ENCODE assay signal across 12 cellular contexts in genomic region chr3:186789554-186790260, GRCh38.
DNase-seq lines count a peak whose midpoint lies in the region; ATAC-seq and TF ChIP-seq lines count a peak whose summit lies in the region.
"Had no signal": no experiment of that assay in that cellular context is flagged by ENCODE, and none has a peak within 500 bp of the region (broad histone marks: within the 10 kb centered on the region; RNA-seq: fewer than 3 reads in every experiment).

No MANE protein-coding gene starts in this region.

- no peak for TF ChIP-seq CTCF in MM.1S (IDR thresholded peaks at IDR 0.05; ENCODE audit: low read length)

- H3K4me1 Mint-ChIP-seq in activated naive CD4-positive, alpha-beta T cell treated with anti-CD3 and anti-CD28 coated beads, Interleukin-2, amount 50 U/mL, for 24 hours, result peaks cover 44% of the 10 kb centered on the region
- H3K4me1 Mint-ChIP-seq in activated naive CD8-positive, alpha-beta T cell treated with anti-CD3 and anti-CD28 coated beads, Interleukin-2, amount 50 U/mL, for 24 hours, result peaks cover 47% of the 10 kb centered on the region
- H3K4me1 Mint-ChIP-seq in stimulated activated memory B cell treated with anti-CD40 and anti-IgM and Interleukin-4, amounts not matched to agents 10 μg/mL and 1 μg/mL and 100 μg/mL, for 72 hours, result peaks cover 44% of the 10 kb centered on the region

- H3K4me1 ChIP-seq in MM.1S (ENCODE audit: low read length), result peaks cover 19% of the 10 kb centered on the region

- no peak overlapping the region for H3K9ac ChIP-seq in MM.1S (ENCODE audit: low read length)

- H3K27me3 ChIP-seq in MM.1S (replicated peaks; ENCODE audit: insufficient read depth, low read length), result no peaks in the 10 kb centered on the region

- no peak overlapping the region for H3K4me3 ChIP-seq in MM.1S (ENCODE audit: low read length)

- H3K9me2 ChIP-seq in MM.1S (replicated peaks; ENCODE audit: insufficient read depth, low read length), result no peaks in the 10 kb centered on the region

- H3K27ac ChIP-seq in MM.1S (ENCODE audit: low read length), result peak overlapping the region; percentile 17; the same call in 1 of the 2 replicates

- peaks cover 53% of the 10 kb centered on the region for H3K36me3 ChIP-seq in MM.1S (replicated peaks; ENCODE audit: insufficient read depth, low read length)

- no peak overlapping the region for H3K4me2 ChIP-seq in MM.1S (ENCODE audit: low read depth, low read length)

- peak overlapping the region; percentile 71 for H3K27ac Mint-ChIP-seq in activated naive CD4-positive, alpha-beta T cell treated with anti-CD3 and anti-CD28 coated beads, Interleukin-2, amount 50 U/mL, for 24 hours
- peak overlapping the region; percentile 100 for H3K27ac Mint-ChIP-seq in activated naive CD8-positive, alpha-beta T cell treated with anti-CD3 and anti-CD28 coated beads, Interleukin-2, amount 50 U/mL, for 24 hours
- peak overlapping the region; percentile 53 for H3K27ac Mint-ChIP-seq in stimulated activated memory B cell treated with anti-CD40 and anti-IgM and Interleukin-4, amounts not matched to agents 10 μg/mL and 1 μg/mL and 100 μg/mL, for 72 hours

- ATAC-seq in activated naive CD8-positive, alpha-beta T cell treated with anti-CD3 and anti-CD28 coated beads, Interleukin-2, amount 50 U/mL, for 24 hours, result peak; percentile 17
- no peak for ATAC-seq in stimulated activated memory B cell treated with anti-CD40 and anti-IgM and Interleukin-4, amounts not matched to agents 10 μg/mL and 1 μg/mL and 100 μg/mL, for 72 hours

- no peaks in the 10 kb centered on the region for H3K9me3 ChIP-seq in MM.1S (replicated peaks; ENCODE audit: insufficient read depth, low read length)

- H2AFZ ChIP-seq in MM.1S (ENCODE audit: low read length), result no peak overlapping the region

- no peaks in the 10 kb centered on the region for H3K9me3 Mint-ChIP-seq in activated naive CD4-positive, alpha-beta T cell treated with anti-CD3 and anti-CD28 coated beads, Interleukin-2, amount 50 U/mL, for 24 hours
- no peaks in the 10 kb centered on the region for H3K9me3 Mint-ChIP-seq in activated naive CD8-positive, alpha-beta T cell treated with anti-CD3 and anti-CD28 coated beads, Interleukin-2, amount 50 U/mL, for 24 hours
- no peaks in the 10 kb centered on the region for H3K9me3 Mint-ChIP-seq in stimulated activated memory B cell treated with anti-CD40 and anti-IgM and Interleukin-4, amounts not matched to agents 10 μg/mL and 1 μg/mL and 100 μg/mL, for 72 hours

- peaks cover 67% of the 10 kb centered on the region for H4K20me1 ChIP-seq in MM.1S (ENCODE audit: insufficient read depth, low read length)

- H3K4me3 Mint-ChIP-seq in activated naive CD4-positive, alpha-beta T cell treated with anti-CD3 and anti-CD28 coated beads, Interleukin-2, amount 50 U/mL, for 24 hours, result peak overlapping the region; percentile 39
- H3K4me3 Mint-ChIP-seq in activated naive CD8-positive, alpha-beta T cell treated with anti-CD3 and anti-CD28 coated beads, Interleukin-2, amount 50 U/mL, for 24 hours, result peak overlapping the region; percentile 99
- no peak overlapping the region for H3K4me3 Mint-ChIP-seq in stimulated activated memory B cell treated with anti-CD40 and anti-IgM and Interleukin-4, amounts not matched to agents 10 μg/mL and 1 μg/mL and 100 μg/mL, for 72 hours

- no peaks in the 10 kb centered on the region for H3K27me3 Mint-ChIP-seq in activated naive CD4-positive, alpha-beta T cell treated with anti-CD3 and anti-CD28 coated beads, Interleukin-2, amount 50 U/mL, for 24 hours
- no peaks in the 10 kb centered on the region for H3K27me3 Mint-ChIP-seq in activated naive CD8-positive, alpha-beta T cell treated with anti-CD3 and anti-CD28 coated beads, Interleukin-2, amount 50 U/mL, for 24 hours
- no peaks in the 10 kb centered on the region for H3K27me3 Mint-ChIP-seq in stimulated activated memory B cell treated with anti-CD40 and anti-IgM and Interleukin-4, amounts not matched to agents 10 μg/mL and 1 μg/mL and 100 μg/mL, for 72 hours

- H3F3A ChIP-seq in MM.1S (ENCODE audit: insufficient read depth, low read length), result peaks cover 87% of the 10 kb centered on the region

- peaks cover 48% of the 10 kb centered on the region for H3K36me3 Mint-ChIP-seq in activated naive CD4-positive, alpha-beta T cell treated with anti-CD3 and anti-CD28 coated beads, Interleukin-2, amount 50 U/mL, for 24 hours
- peaks cover 90% of the 10 kb centered on the region for H3K36me3 Mint-ChIP-seq in activated naive CD8-positive, alpha-beta T cell treated with anti-CD3 and anti-CD28 coated beads, Interleukin-2, amount 50 U/mL, for 24 hours (ENCODE audit: low read depth)
- peaks cover 67% of the 10 kb centered on the region for H3K36me3 Mint-ChIP-seq in stimulated activated memory B cell treated with anti-CD40 and anti-IgM and Interleukin-4, amounts not matched to agents 10 μg/mL and 1 μg/mL and 100 μg/mL, for 72 hours

- peaks cover 45% of the 10 kb centered on the region for H3K79me2 ChIP-seq in MM.1S (ENCODE audit: low read length)

- no peak for DNase-seq in activated naive CD4-positive, alpha-beta T cell treated with Interleukin-2 at 50 U/mL for 16 hours
- DNase-seq in MM.1S, result no peak
- DNase-seq in activated naive CD8-positive, alpha-beta T cell treated with anti-CD3 and anti-CD28 coated beads, Interleukin-2, amount 50 U/mL, for 24 hours, result no peak
- no peak for DNase-seq in HK-2 (ENCODE audit: unreplicated experiment)
- DNase-seq in NK-92 (lab: John Stamatoyannopoulos, UW; ENCODE audit: unreplicated experiment), result no peak
- DNase-seq in GM03348 (ENCODE audit: low spot score), result no peak
- DNase-seq: COR-L47; effector memory CD4-positive, alpha-beta T cell; KG1; NCI-H526 treated with DMSO at 0.1 percent for 48 hours had no signal
